In genomic region chr10:117546020-117546629, GRCh38 we compare ENCODE assay signal across 12 cellular contexts. TPM values are rescaled to one million over a fixed set of nuclear protein-coding genes. Genes with fewer than 3 reads are reported as not detected.
A peak's percentile ranks its signal among the peaks of the same experiment; 100 is the strongest.
DNase-seq lines count a peak whose midpoint lies in the region; ATAC-seq and TF ChIP-seq lines count a peak whose summit lies in the region.
"Had no signal": no experiment of that assay in that cellular context is flagged by ENCODE, and none has a peak within 500 bp of the region (broad histone marks: within the 10 kb centered on the region; RNA-seq: fewer than 3 reads in every experiment).

No MANE protein-coding gene starts in this region.

- H3K4me3 ChIP-seq in endodermal cell (ENCODE audit: low read length) = no peak overlapping the region
- peak overlapping the region; percentile 60 to 77 for H3K4me3 ChIP-seq in uterus
- H3K4me3 ChIP-seq in mucosa of descending colon = no peak overlapping the region

- H3K27me3 ChIP-seq in endodermal cell (ENCODE audit: control insufficient read depth, insufficient read depth, low read length, poor library complexity, severe bottlenecking) = peaks cover 100% of the 10 kb centered on the region
- no peaks in the 10 kb centered on the region for H3K27me3 ChIP-seq in uterus

- H3K36me3 ChIP-seq in endodermal cell (ENCODE audit: control insufficient read depth, insufficient read depth, low read length) (no peaks in the 10 kb centered on the region), uterus (no peaks in the 10 kb centered on the region), mucosa of descending colon (ENCODE audit: low read depth) (no peaks in the 10 kb centered on the region)

- intact Hi-C loops in uterus (cut with DNase I; ENCODE audit: low total_unique reads) (loop anchor here (10.0 kb wide), 2 partner anchors 101 to 699 kb away; no protein-coding TSS in a partner anchor), mucosa of descending colon (cut with DNase I, micrococcal nuclease) (no loop called here)

- H3K4me1 ChIP-seq in endodermal cell (ENCODE audit: control insufficient read depth, insufficient read depth, low read length) (no peaks in the 10 kb centered on the region), uterus (no peaks in the 10 kb centered on the region), mucosa of descending colon (ENCODE audit: low read depth) (peaks cover 25% of the 10 kb centered on the region)

- H3K27ac ChIP-seq in endodermal cell (ENCODE audit: low read depth, low read length) = no peak overlapping the region
- H3K27ac ChIP-seq in uterus = peak overlapping the region; percentile 98

- H3K9me3 ChIP-seq in endodermal cell (ENCODE audit: control insufficient read depth, low read length) (no peaks in the 10 kb centered on the region), uterus (no peaks in the 10 kb centered on the region), mucosa of descending colon (no peaks in the 10 kb centered on the region)
- H3K9me3 ChIP-seq: SK-N-SH had no signal

- peak overlapping the region; percentile 47 for H3K4me3 Mint-ChIP-seq in activated naive CD4-positive, alpha-beta T cell treated with anti-CD3 and anti-CD28 coated beads, Interleukin-2, amount 50 U/mL, for 24 hours
- H3K4me3 Mint-ChIP-seq in endodermal cell = peak overlapping the region; percentile 45
- H3K4me3 Mint-ChIP-seq in nephron progenitor cell = peak overlapping the region; percentile 78

- peaks cover 38% of the 10 kb centered on the region for H3K4me1 Mint-ChIP-seq in activated naive CD4-positive, alpha-beta T cell treated with anti-CD3 and anti-CD28 coated beads, Interleukin-2, amount 50 U/mL, for 24 hours
- H3K4me1 Mint-ChIP-seq in endodermal cell = peaks cover 34% of the 10 kb centered on the region
- H3K4me1 Mint-ChIP-seq in nephron progenitor cell = peaks cover 62% of the 10 kb centered on the region

- no peaks in the 10 kb centered on the region for H3K9me3 Mint-ChIP-seq in activated naive CD4-positive, alpha-beta T cell treated with anti-CD3 and anti-CD28 coated beads, Interleukin-2, amount 50 U/mL, for 24 hours
- no peaks in the 10 kb centered on the region for H3K9me3 Mint-ChIP-seq in endodermal cell
- H3K9me3 Mint-ChIP-seq in nephron progenitor cell = peaks cover 4% of the 10 kb centered on the region

- 3% methylated on average over 6 to 18 of the region's 18 CpGs for WGBS in endodermal cell (ENCODE audit: insufficient coverage in 1 of 2, insufficient read length in 1 of 2), 2 experiments

- no peak overlapping the region for H3K9ac ChIP-seq in endodermal cell (ENCODE audit: extremely low read depth, low read length, poor library complexity, severe bottlenecking)
- H3K9ac ChIP-seq: SK-N-SH had no signal

- DNase-seq in activated naive CD4-positive, alpha-beta T cell treated with Interleukin-2 at 50 U/mL for 16 hours = no peak
- no peak for DNase-seq in endodermal cell
- no peak for DNase-seq in nephron progenitor cell
- no peak for DNase-seq in uterus
- DNase-seq in globus pallidus (ENCODE audit: low spot score) = no peak
- no peak for DNase-seq in mucosa of descending colon
- DNase-seq in iPS-NIHi7 (ENCODE audit: extremely low spot score) = no peak
- DNase-seq: foreskin melanocyte, left cardiac atrium, NCI-H2171 treated with DMSO at 0.1 percent for 48 hours, SK-N-SH had no signal

- no peaks in the 10 kb centered on the region for H3K36me3 Mint-ChIP-seq in activated naive CD4-positive, alpha-beta T cell treated with anti-CD3 and anti-CD28 coated beads, Interleukin-2, amount 50 U/mL, for 24 hours
- H3K36me3 Mint-ChIP-seq in endodermal cell (ENCODE audit: low read depth) (no peaks in the 10 kb centered on the region), nephron progenitor cell (ENCODE audit: low read depth) (peaks cover 8% of the 10 kb centered on the region)

- H3K27ac Mint-ChIP-seq in activated naive CD4-positive, alpha-beta T cell treated with anti-CD3 and anti-CD28 coated beads, Interleukin-2, amount 50 U/mL, for 24 hours = no peak overlapping the region
- H3K27ac Mint-ChIP-seq in endodermal cell (no peak overlapping the region), nephron progenitor cell (no peak overlapping the region)

- TF ChIP-seq CTCF in endodermal cell (conservative IDR thresholded peaks at IDR 0.05) (no peak), nephron progenitor cell (IDR thresholded peaks at IDR 0.05) (no peak), uterus (IDR thresholded peaks at IDR 0.05) (no peak), mucosa of descending colon (IDR thresholded peaks at IDR 0.05) (no peak)

- H3K27me3 Mint-ChIP-seq in activated naive CD4-positive, alpha-beta T cell treated with anti-CD3 and anti-CD28 coated beads, Interleukin-2, amount 50 U/mL, for 24 hours = peaks cover 53% of the 10 kb centered on the region
- H3K27me3 Mint-ChIP-seq in endodermal cell (ENCODE audit: insufficient read depth) (peaks cover 97% of the 10 kb centered on the region), nephron progenitor cell (ENCODE audit: low read depth, poor library complexity) (peaks cover 100% of the 10 kb centered on the region)

- no peak for ATAC-seq in mucosa of descending colon
- ATAC-seq: left cardiac atrium had no signal

- no peak for TF ChIP-seq POLR2A in uterus (IDR thresholded peaks at IDR 0.05)

RNA-seq across cellular contexts. Expression of gene EMX2, which starts 3.6 kb away (rescaled TPM):
- under 1 TPM in 1 of 2 donors, not detected in 1; 0.18 TPM for total RNA-seq in endodermal cell
- polyA plus RNA-seq in endodermal cell (2013, experiment 1 of 2) = 3.8 TPM
- 4.6 TPM for polyA plus RNA-seq in endodermal cell (2013, experiment 2 of 2)
- 100 to 1,000 TPM in 1 of 4 donors, 10 to 100 TPM in 2, 1 to 10 TPM in 1; 6.7 to 154 (median 17.1) TPM for total RNA-seq in uterus
- total RNA-seq in mucosa of descending colon = not detected
- polyA plus RNA-seq: SK-N-SH had no signal

Comparison
In these comparisons a context has a peak if more than half of its experiments do, and no peak if none do; other contexts are left out.
1. H3K4me3 ChIP-seq: peak in uterus (2 of 2); none in endodermal cell (single experiment) and mucosa of descending colon (single experiment).
2. RNA of gene EMX2, which starts 3.6 kb away (total RNA-seq): 6.7 to 154 TPM in uterus; 0.18 TPM in endodermal cell and not detected in mucosa of descending colon; every median in the first group is over 4 times any median in the second.
3. Peak in every context shown above with its lines, with median percentiles within 50 percentile points of each other: H3K4me3 Mint-ChIP-seq.